Comparison of ENCODE assay signal across 1 cellular context in genomic region chr1:46522184-46522968, GRCh38.
TF ChIP-seq lines count a peak whose summit lies in the region.

No MANE protein-coding gene starts in this region.

TF ChIP-seq in Ishikawa, 13 proteins besides CTCF, POLR2A, EP300 and RAD21 (continued from another document):
- peak; percentile 77 for TF ChIP-seq CEBPB (IDR thresholded peaks at IDR 0.05)
- TF ChIP-seq FOXM1 (IDR thresholded peaks at IDR 0.05; ENCODE audit: borderline replicate concordance, low read depth): peak; percentile 97
- TF ChIP-seq TCF12 (IDR thresholded peaks at IDR 0.05; ENCODE audit: low read depth): peak; percentile 99
